Comparison of ENCODE assay signal across 25 cellular contexts in genomic region chr20:64153410-64153809, GRCh38. TPM values are rescaled to one million over a fixed set of nuclear protein-coding genes. Genes with fewer than 3 reads are reported as not detected.
DNase-seq lines count a peak whose midpoint lies in the region; ATAC-seq, FAIRE-seq and TF ChIP-seq lines count a peak whose summit lies in the region.
"Had no signal": no experiment of that assay in that cellular context is flagged by ENCODE, and none has a peak within 500 bp of the region (broad histone marks: within the 10 kb centered on the region; RNA-seq: fewer than 3 reads in every experiment).

No MANE protein-coding gene starts in this region.

- H3K27me3 ChIP-seq in left ventricle myocardium inferior (ENCODE audit: low read depth) = peaks cover 53% of the 10 kb centered on the region
- H3K27me3 ChIP-seq in bronchial epithelial cell (ENCODE audit: control insufficient read depth, insufficient read depth, low read length) = no peaks in the 10 kb centered on the region
- H3K27me3 ChIP-seq in sigmoid colon = peaks cover 0 to 36% (median 22%) of the 10 kb centered on the region in 3 donors

- H3K4me3 ChIP-seq in left ventricle myocardium inferior (no peak overlapping the region), bronchial epithelial cell (ENCODE audit: low read depth, low read length) (no peak overlapping the region), sigmoid colon (no peak overlapping the region), kidney (ENCODE audit: low read length in 2 of 2) (no peak overlapping the region)
- H3K4me3 ChIP-seq: SJCRH30 had no signal

- 55 to 67% methylated on average over 2 of the region's 2 CpGs for WGBS in sigmoid colon, 2 donors

- no peak overlapping the region for H3K9ac ChIP-seq in kidney (ENCODE audit: low read length in 2 of 2)
- H3K9ac ChIP-seq: KMS-11 had no signal

- intact Hi-C loops in Right ventricle myocardium inferior (cut with DNase I) = no loop called here
- intact Hi-C loops in left ventricle myocardium inferior (cut with micrococcal nuclease) = no loop called here
- intact Hi-C loops in sigmoid colon (cut with DNase I) = no loop called here
- intact Hi-C loops in kidney (cut with DNase I) = no loop called here

- peak; percentile 100 for FAIRE-seq in HTR-8/SVneo (lab: Jason Lieb, UNC)
- peak; percentile 99 for FAIRE-seq in bronchial epithelial cell (lab: Jason Lieb, UNC)
- no peak for FAIRE-seq in kidney (lab: Jason Lieb, UNC)
- FAIRE-seq: GM12892 had no signal

- H3K9me3 ChIP-seq in left ventricle myocardium inferior (replicated peaks) (no peaks in the 10 kb centered on the region), sigmoid colon (no peaks in the 10 kb centered on the region), kidney (ENCODE audit: control insufficient read depth in 1 of 2, low read length in 2 of 2) (no peaks in the 10 kb centered on the region)
- H3K9me3 ChIP-seq: SJCRH30 had no signal

- no peak overlapping the region for H3K27ac ChIP-seq in left ventricle myocardium inferior (replicated peaks)
- H3K27ac ChIP-seq in sigmoid colon = no peak overlapping the region
- H3K27ac ChIP-seq in kidney (ENCODE audit: low read depth in 2 of 2, low read length in 2 of 2) = no peak overlapping the region
- H3K27ac ChIP-seq: KMS-11, RWPE1, SJCRH30 had no signal

- H3K36me3 ChIP-seq in left ventricle myocardium inferior = no peaks in the 10 kb centered on the region
- H3K36me3 ChIP-seq in bronchial epithelial cell (ENCODE audit: control insufficient read depth, insufficient read depth, low read length) = no peaks in the 10 kb centered on the region
- no peaks in the 10 kb centered on the region for H3K36me3 ChIP-seq in sigmoid colon
- H3K36me3 ChIP-seq in kidney (ENCODE audit: control insufficient read depth in 1 of 2, insufficient read depth in 2 of 2, low read length in 2 of 2) = no peaks in the 10 kb centered on the region
- H3K36me3 ChIP-seq: SJCRH30 had no signal

- TF ChIP-seq EP300 in sigmoid colon (IDR thresholded peaks at IDR 0.05) = no peak

- ATAC-seq in Right ventricle myocardium inferior = no peak
- no peak for ATAC-seq in esophagus mucosa
- ATAC-seq: Panc1, SK-N-SH treated with all-trans-retinoic acid at 6 μM for 48 hours had no signal

- no peak for TF ChIP-seq CTCF in left ventricle myocardium inferior (IDR thresholded peaks at IDR 0.05; ENCODE audit: borderline replicate concordance)
- no peak for TF ChIP-seq CTCF in bronchial epithelial cell (IDR thresholded peaks at IDR 0.05; ENCODE audit: insufficient read depth, low read length, severe bottlenecking)
- TF ChIP-seq CTCF in sigmoid colon (IDR thresholded peaks at IDR 0.05) = no peak
- TF ChIP-seq CTCF in kidney (IDR thresholded peaks at IDR 0.05; ENCODE audit: borderline replicate concordance, extremely low read depth, insufficient read depth) = no peak

- DNase-seq in Right ventricle myocardium inferior (ENCODE audit: missing footprints) (peak; percentile 11), left ventricle myocardium inferior (no peak), HTR-8/SVneo (ENCODE audit: insufficient read length, low spot score) (no peak), bronchial epithelial cell (ENCODE audit: low read depth) (no peak), sigmoid colon (peak; percentile 25), SHP77 treated with DMSO at 0.1 percent for 48 hours (lab: John Stamatoyannopoulos, UW) (no peak), kidney (no peak)
- DNase-seq: Calu3, DND-41, MM.1S, NCI-H1048, NCI-H1694, NCI-H2227 treated with DMSO at 0.1 percent for 48 hours, SJCRH30 had no signal

- H3K4me1 ChIP-seq in left ventricle myocardium inferior (no peaks in the 10 kb centered on the region), sigmoid colon (no peaks in the 10 kb centered on the region), kidney (ENCODE audit: control insufficient read depth in 1 of 2, insufficient read depth in 1 of 2, low read depth in 1 of 2, low read length in 2 of 2) (no peaks in the 10 kb centered on the region)
- H3K4me1 ChIP-seq: SJCRH30 had no signal

- TF ChIP-seq POLR2A in sigmoid colon (IDR thresholded peaks at IDR 0.05) = no peak

RNA-seq across cellular contexts. Expression of gene MYT1, which starts 10.8 kb away (rescaled TPM):
- total RNA-seq in Right ventricle myocardium inferior (0.16 TPM), left ventricle myocardium inferior (0.11 TPM), bronchial epithelial cell (not detected in 2 replicates), sigmoid colon (1 to 10 TPM in 1 of 4 donors, under 1 TPM in 3; under 0.01 to 1.1 (median 0.22) TPM), esophagus mucosa (not detected), kidney (not detected)
- polyA plus RNA-seq in sigmoid colon (under 1 TPM in 1 of 3 donors, not detected in 2; 0.31 TPM), kidney (ENCODE audit: insufficient read depth, low read depth, low replicate concordance) (not detected)
- total RNA-seq: HT1080, NCI-H460, SJCRH30 had no signal
- polyA plus RNA-seq: BJ had no signal

RNA-seq across cellular contexts. Expression of gene NPBWR2, which starts 46.0 kb away (rescaled TPM):
- total RNA-seq in Right ventricle myocardium inferior (not detected), left ventricle myocardium inferior (not detected), bronchial epithelial cell (not detected in 2 replicates), sigmoid colon (not detected), esophagus mucosa (not detected), kidney (not detected)
- polyA plus RNA-seq in sigmoid colon (not detected), kidney (ENCODE audit: insufficient read depth, low read depth, low replicate concordance) (not detected)
- total RNA-seq: A172, Calu3, H4, HT1080, NCI-H460, SJCRH30 had no signal
- polyA plus RNA-seq: BJ had no signal

Comparison
In these comparisons a context has a peak if more than half of its experiments do, and no peak if none do; other contexts are left out.
1. DNase-seq: peak in Right ventricle myocardium inferior (single experiment) and sigmoid colon (single experiment); none in left ventricle myocardium inferior (single experiment), HTR-8/SVneo (single experiment), bronchial epithelial cell (single experiment), SHP77 treated with DMSO at 0.1 percent for 48 hours (single experiment) and kidney (single experiment).